ENCODE assay signal across 1 cellular context in genomic region chr5:55231029-55231475, GRCh38.
TF ChIP-seq lines count a peak whose summit lies in the region.

No MANE protein-coding gene starts in this region.

TF ChIP-seq in H1, 55 proteins besides CTCF, POLR2A, EP300 and RAD21:
- TF ChIP-seq RXRA (IDR thresholded peaks at IDR 0.05; ENCODE audit: insufficient read depth, low read depth, low read length) = no peak
- peak; percentile 98 for TF ChIP-seq RNF2 (IDR thresholded peaks at IDR 0.05; ENCODE audit: borderline replicate concordance, low read depth, low read length, missing control alignments, poor library complexity, severe bottlenecking)
TF ChIP-seq in H1: peak in this region for 1.
